Comparison of ENCODE assay signal across 1 cellular context in genomic region chr1:84776639-84777038, GRCh38.
TF ChIP-seq lines count a peak whose summit lies in the region.

No MANE protein-coding gene starts in this region.

TF ChIP-seq in WTC11, 78 proteins besides CTCF, POLR2A, EP300 and RAD21 (continued from another document):
- TF ChIP-seq ZNF512 (CRISPR knock-in tag; IDR thresholded peaks at IDR 0.05; ENCODE audit: borderline replicate concordance) (no peak), JAZF1 (CRISPR knock-in tag; IDR thresholded peaks at IDR 0.05) (no peak), GTF2I (CRISPR knock-in tag; conservative IDR thresholded peaks at IDR 0.05) (no peak), ATF1 (CRISPR knock-in tag; IDR thresholded peaks at IDR 0.05) (no peak), NR1H2 (CRISPR knock-in tag; IDR thresholded peaks at IDR 0.05) (no peak), ZNF121 (CRISPR knock-in tag; IDR thresholded peaks at IDR 0.05) (no peak), PRDM15 (CRISPR knock-in tag; IDR thresholded peaks at IDR 0.05) (no peak), CREB1 (CRISPR knock-in tag; IDR thresholded peaks at IDR 0.05) (no peak), GRHL2 (CRISPR knock-in tag; IDR thresholded peaks at IDR 0.05; ENCODE audit: insufficient replicate concordance, severe bottlenecking) (no peak), SOX15 (CRISPR knock-in tag; IDR thresholded peaks at IDR 0.05) (no peak), OVOL2 (CRISPR knock-in tag; IDR thresholded peaks at IDR 0.05; ENCODE audit: borderline replicate concordance) (no peak), E2F1 (CRISPR knock-in tag; IDR thresholded peaks at IDR 0.05) (no peak)
